16 cellular contexts compared by ENCODE assay signal in the genomic region with DNA sequence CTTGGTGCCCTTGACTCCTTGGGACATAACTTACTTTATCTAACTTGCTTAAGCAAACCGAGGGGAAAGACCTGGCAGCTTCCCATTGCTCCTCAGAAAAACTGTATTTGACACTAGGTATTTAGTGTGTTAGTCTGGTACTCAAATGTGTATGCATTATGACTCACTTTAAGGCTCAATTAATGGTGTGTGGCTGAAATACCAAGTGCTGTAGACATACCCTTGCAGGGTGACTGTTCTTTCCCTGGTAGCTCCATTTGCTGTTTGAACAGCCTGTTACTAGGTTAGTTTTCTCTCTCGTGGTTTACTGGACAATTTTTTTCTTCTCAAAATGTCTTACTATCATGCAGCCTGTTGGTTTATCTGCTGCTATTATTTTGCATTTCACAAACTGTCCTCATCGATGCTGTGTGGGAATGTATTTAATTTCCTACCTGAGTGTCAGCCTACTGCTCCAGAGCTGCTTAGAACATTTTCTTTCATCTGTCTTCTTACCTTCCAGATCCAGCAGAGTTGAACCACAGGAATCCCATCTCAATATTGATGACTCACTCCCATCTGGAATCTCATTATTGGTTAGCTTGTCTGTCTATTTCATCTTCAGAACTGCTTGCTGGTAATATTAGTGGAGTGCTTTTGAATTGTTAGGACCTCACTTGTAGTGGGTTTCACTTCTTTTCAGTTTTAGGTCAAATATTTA.
DNase-seq lines count a peak whose midpoint lies in the region; ATAC-seq lines count a peak whose summit lies in the region.
"Had no signal": no experiment of that assay in that cellular context is flagged by ENCODE, and none has a peak within 500 bp of the region (broad histone marks: within the 10 kb centered on the region; RNA-seq: fewer than 3 reads in every experiment).

No MANE protein-coding gene starts in this region.

- no peaks in the 10 kb centered on the region for H3K36me3 Mint-ChIP-seq in activated naive CD4-positive, alpha-beta T cell treated with anti-CD3 and anti-CD28 coated beads, Interleukin-2, amount 10 ng/mL, durations not matched to agents 7 days and 5 days
- H3K36me3 Mint-ChIP-seq: IgD-negative memory B cell had no signal

- DNase-seq in AG08396 (ENCODE audit: low spot score) (peak; percentile 35), astrocyte of the hippocampus (ENCODE audit: low read depth, low spot score) (peak; percentile 82), kidney tubule cell (ENCODE audit: low spot score) (peak; percentile 89)
- DNase-seq in stimulated activated naive CD8-positive, alpha-beta T cell treated with anti-CD3 and anti-CD28 coated beads, Interleukin-15, Interleukin-2, amounts not matched to agents 100 U/mL and 50 U/mL, for 24 hours: no peak
- no peak for DNase-seq in activated naive CD4-positive, alpha-beta T cell treated with anti-CD3 and anti-CD28 coated beads, Interleukin-2, amount 10 ng/mL, durations not matched to agents 7 days and 5 days
- DNase-seq: activated CD4-positive, alpha-beta T cell treated with anti-CD3 and anti-CD28 coated beads, Interleukin-2, amount 50 U/mL, for 48 hours; activated effector memory CD4-positive, alpha-beta T cell treated with Interleukin-2 at 50 U/mL for 16 hours; left colon; NCI-H2081 treated with DMSO at 0.1 percent for 48 hours; stimulated activated CD4-positive, alpha-beta T cell treated with anti-CD3 and anti-CD28 coated beads, Interleukin-15, amount 100 ng/mL, for 24 hours; T-helper 17 cell had no signal

- ATAC-seq in HG03196 (IDR thresholded peaks at IDR 0.05; ENCODE audit: unreplicated experiment) (peak; percentile 9), HG03571 (IDR thresholded peaks at IDR 0.05; ENCODE audit: unreplicated experiment) (no peak), GM21529 (IDR thresholded peaks at IDR 0.05; ENCODE audit: unreplicated experiment) (no peak)
- ATAC-seq in stimulated activated naive CD8-positive, alpha-beta T cell treated with anti-CD3 and anti-CD28 coated beads, Interleukin-15, Interleukin-2, amounts not matched to agents 100 U/mL and 50 U/mL, for 24 hours: no peak
- ATAC-seq: T-helper 17 cell had no signal

- CTCF ChIA-PET in activated naive CD4-positive, alpha-beta T cell treated with anti-CD3 and anti-CD28 coated beads, Interleukin-2, amount 10 ng/mL, durations not matched to agents 7 days and 5 days (lab: Charles Lee): no interaction called here

- no peaks in the 10 kb centered on the region for H3K4me1 Mint-ChIP-seq in activated naive CD4-positive, alpha-beta T cell treated with anti-CD3 and anti-CD28 coated beads, Interleukin-2, amount 10 ng/mL, durations not matched to agents 7 days and 5 days
- H3K4me1 Mint-ChIP-seq: central memory CD8-positive, alpha-beta T cell; IgD-negative memory B cell; T-helper 17 cell had no signal

- H3K4me3 Mint-ChIP-seq in activated naive CD4-positive, alpha-beta T cell treated with anti-CD3 and anti-CD28 coated beads, Interleukin-2, amount 10 ng/mL, durations not matched to agents 7 days and 5 days: no peak overlapping the region
- H3K4me3 Mint-ChIP-seq: central memory CD8-positive, alpha-beta T cell; IgD-negative memory B cell; T-helper 17 cell had no signal

- peaks cover 14% of the 10 kb centered on the region for H3K9me3 Mint-ChIP-seq in activated naive CD4-positive, alpha-beta T cell treated with anti-CD3 and anti-CD28 coated beads, Interleukin-2, amount 10 ng/mL, durations not matched to agents 7 days and 5 days

- H3K27ac Mint-ChIP-seq in activated naive CD4-positive, alpha-beta T cell treated with anti-CD3 and anti-CD28 coated beads, Interleukin-2, amount 10 ng/mL, durations not matched to agents 7 days and 5 days: no peak overlapping the region
- H3K27ac Mint-ChIP-seq: IgD-negative memory B cell, T-helper 17 cell had no signal

- no peaks in the 10 kb centered on the region for H3K27me3 Mint-ChIP-seq in activated naive CD4-positive, alpha-beta T cell treated with anti-CD3 and anti-CD28 coated beads, Interleukin-2, amount 10 ng/mL, durations not matched to agents 7 days and 5 days
- H3K27me3 Mint-ChIP-seq: central memory CD8-positive, alpha-beta T cell; IgD-negative memory B cell; T-helper 17 cell had no signal

Comparison
In these comparisons a context has a peak if more than half of its experiments do, and no peak if none do; other contexts are left out.
1. DNase-seq: peak in AG08396 (single experiment), astrocyte of the hippocampus (single experiment) and kidney tubule cell (single experiment); none in stimulated activated naive CD8-positive, alpha-beta T cell treated with anti-CD3 and anti-CD28 coated beads, Interleukin-15, Interleukin-2, amounts not matched to agents 100 U/mL and 50 U/mL, for 24 hours (single experiment) and activated naive CD4-positive, alpha-beta T cell treated with anti-CD3 and anti-CD28 coated beads, Interleukin-2, amount 10 ng/mL, durations not matched to agents 7 days and 5 days (single experiment).